Comparison of ENCODE assay signal across 10 cellular contexts in genomic region chr16:19804538-19805323, GRCh38.
DNase-seq lines count a peak whose midpoint lies in the region; ATAC-seq and TF ChIP-seq lines count a peak whose summit lies in the region.
"Had no signal": no experiment of that assay in that cellular context is flagged by ENCODE, and none has a peak within 500 bp of the region (broad histone marks: within the 10 kb centered on the region; RNA-seq: fewer than 3 reads in every experiment).

No MANE protein-coding gene starts in this region.

- no peaks in the 10 kb centered on the region for H3K27me3 ChIP-seq in Peyer's patch
- no peaks in the 10 kb centered on the region for H3K27me3 ChIP-seq in body of pancreas
- H3K27me3 ChIP-seq in mesenchymal stem cell (ENCODE audit: control insufficient read depth in 1 of 2, insufficient read depth in 1 of 2, low read length in 2 of 2) = no peaks in the 10 kb centered on the region
- H3K27me3 ChIP-seq: tibial nerve had no signal

- TF ChIP-seq CTCF in Peyer's patch (IDR thresholded peaks at IDR 0.05) (no peak), body of pancreas (IDR thresholded peaks at IDR 0.05) (no peak)

- no peak overlapping the region for H2AFZ ChIP-seq in mesenchymal stem cell (ENCODE audit: low read depth, low read length)

- H3K79me1 ChIP-seq in mesenchymal stem cell (replicated peaks; ENCODE audit: low read length, poor library complexity, severe bottlenecking) = no peaks in the 10 kb centered on the region

- ATAC-seq in body of pancreas = peak; percentile 70
- ATAC-seq in HG03039 (IDR thresholded peaks at IDR 0.05; ENCODE audit: unreplicated experiment) = no peak
- no peak for ATAC-seq in GM18517 (IDR thresholded peaks at IDR 0.05; ENCODE audit: unreplicated experiment)
- ATAC-seq: A549 had no signal

- DNase-seq in NCI-H446 treated with DMSO at 0.1 percent for 48 hours (lab: John Stamatoyannopoulos, UW) (peak; percentile 32), NCI-H446 (lab: John Stamatoyannopoulos, UW) (no peak), Peyer's patch (peak in 2 of 3 donors; percentile 25 to 59), body of pancreas (peak; percentile 82 to 93 (median 89)), mesenchymal stem cell (no peak), cerebellum (ENCODE audit: low spot score) (no peak)

- WGBS in body of pancreas, 2 donors = 14 to 19% methylated on average over 10 of the region's 10 CpGs
- 80% methylated on average over 9 of the region's 10 CpGs for WGBS in mesenchymal stem cell

- H3K9me3 ChIP-seq in Peyer's patch (peaks cover 0 to 7% (median 3%) of the 10 kb centered on the region in 4 donors), body of pancreas (no peaks in the 10 kb centered on the region), mesenchymal stem cell (ENCODE audit: control insufficient read depth, low read length) (peaks cover 10% of the 10 kb centered on the region)

- intact Hi-C loops in body of pancreas (cut with DNase I) = no loop called here

- no peak overlapping the region for H2BK120ac ChIP-seq in mesenchymal stem cell (ENCODE audit: low read depth, low read length)

- peak overlapping the region in 1 of 4 donors; percentile 51 for H3K27ac ChIP-seq in Peyer's patch
- peak overlapping the region; percentile 75 to 94 (median 88) for H3K27ac ChIP-seq in body of pancreas
- H3K27ac ChIP-seq in mesenchymal stem cell (ENCODE audit: low read length, poor library complexity, severe bottlenecking) = no peak overlapping the region
- H3K27ac ChIP-seq: A549 had no signal

- no peak overlapping the region for H2BK12ac ChIP-seq in mesenchymal stem cell (ENCODE audit: low read length in 2 of 2)

- H2AK5ac ChIP-seq in mesenchymal stem cell (ENCODE audit: low read length, severe bottlenecking) = peak overlapping the region; percentile 35

- no peak overlapping the region for H3K18ac ChIP-seq in mesenchymal stem cell (ENCODE audit: low read depth in 1 of 2, low read length in 2 of 2)

- H3K4me2 ChIP-seq in mesenchymal stem cell (ENCODE audit: low read length, poor library complexity, severe bottlenecking) = no peak overlapping the region
- H3K4me2 ChIP-seq: A549 had no signal

- no peak overlapping the region for H4K8ac ChIP-seq in mesenchymal stem cell (ENCODE audit: low read length)

- H3K23ac ChIP-seq in mesenchymal stem cell (ENCODE audit: low read length in 2 of 2) = no peak overlapping the region

- H3K36me3 ChIP-seq in Peyer's patch (no peaks in the 10 kb centered on the region), body of pancreas (replicated peaks in 1 of 2; ENCODE audit: insufficient read depth in 1 of 2, low read depth in 2 of 2) (no peaks in the 10 kb centered on the region), mesenchymal stem cell (ENCODE audit: control insufficient read depth in 1 of 2, insufficient read depth in 2 of 2, low read depth in 1 of 2, low read length in 2 of 2) (no peaks in the 10 kb centered on the region)
- H3K36me3 ChIP-seq: tibial nerve had no signal

- no peak overlapping the region for H2BK5ac ChIP-seq in mesenchymal stem cell (ENCODE audit: low read depth, low read length, poor library complexity, severe bottlenecking)

- no peak overlapping the region for H3K14ac ChIP-seq in mesenchymal stem cell (ENCODE audit: low read length in 2 of 2)

- H3K4ac ChIP-seq in mesenchymal stem cell (ENCODE audit: low read depth in 1 of 2, low read length in 2 of 2) = no peak overlapping the region

- no peak overlapping the region for H4K91ac ChIP-seq in mesenchymal stem cell (ENCODE audit: low read length)

- TF ChIP-seq POLR2A in Peyer's patch (IDR thresholded peaks at IDR 0.05) = no peak
- peak in 2 of 3 donors; percentile 37 to 52 for TF ChIP-seq POLR2A in body of pancreas (IDR thresholded peaks at IDR 0.05)

- H3K4me3 ChIP-seq in Peyer's patch = no peak overlapping the region
- no peak overlapping the region for H3K4me3 ChIP-seq in body of pancreas
- no peak overlapping the region for H3K4me3 ChIP-seq in mesenchymal stem cell (ENCODE audit: insufficient read depth in 1 of 2, low read depth in 1 of 2, low read length in 2 of 2)
- H3K4me3 ChIP-seq: A549, tibial nerve had no signal

- no peak overlapping the region for H2BK15ac ChIP-seq in mesenchymal stem cell (ENCODE audit: low read depth, poor library complexity, severe bottlenecking)

- H3K9ac ChIP-seq in mesenchymal stem cell (ENCODE audit: low read length) = no peak overlapping the region

- H3K4me1 ChIP-seq in Peyer's patch = peaks cover 0 to 9% (median 1%) of the 10 kb centered on the region in 4 donors
- peaks cover 58% of the 10 kb centered on the region for H3K4me1 ChIP-seq in body of pancreas
- peaks cover 18% of the 10 kb centered on the region for H3K4me1 ChIP-seq in mesenchymal stem cell (ENCODE audit: control insufficient read depth, insufficient read depth, low read depth, low read length)

Comparison
In these comparisons a context has a peak if more than half of its experiments do, and no peak if none do; other contexts are left out.
1. DNase-seq: peak in NCI-H446 treated with DMSO at 0.1 percent for 48 hours (single experiment), Peyer's patch (2 of 3) and body of pancreas (4 of 4); none in NCI-H446 (0 of 2), mesenchymal stem cell (single experiment) and cerebellum (single experiment).
2. POLR2A ChIP-seq: peak in body of pancreas (2 of 3); none in Peyer's patch (0 of 2).